In genomic region chr12:68012712-68013111, GRCh38 we compare ENCODE assay signal across 14 cellular contexts. TPM values are rescaled to one million over a fixed set of nuclear protein-coding genes. Genes with fewer than 3 reads are reported as not detected.
DNase-seq lines count a peak whose midpoint lies in the region; ATAC-seq, FAIRE-seq and TF ChIP-seq lines count a peak whose summit lies in the region.
"Had no signal": no experiment of that assay in that cellular context is flagged by ENCODE, and none has a peak within 500 bp of the region (broad histone marks: within the 10 kb centered on the region; RNA-seq: fewer than 3 reads in every experiment).

No MANE protein-coding gene starts in this region.

- no peak overlapping the region for H3K4me3 Mint-ChIP-seq in activated CD8-positive, alpha-beta memory T cell treated with anti-CD3 and anti-CD28 coated beads, Interleukin-2, amount 10 ng/mL, durations not matched to agents 7 days and 5 days

- RAD21 ChIA-PET in GM12878 (lab: Charles Lee; ENCODE audit: unreplicated experiment) = interaction anchor here (0.7 to 1.8 kb wide), 6 partner anchors 11 to 147 kb away, joined by 3 to 6 read pairs (median 4); partner anchors contain the start of genes IFNG and IFNG-AS1

- no peak overlapping the region for H3K27ac Mint-ChIP-seq in activated CD8-positive, alpha-beta memory T cell treated with anti-CD3 and anti-CD28 coated beads, Interleukin-2, amount 10 ng/mL, durations not matched to agents 7 days and 5 days

- no peaks in the 10 kb centered on the region for H3K27me3 Mint-ChIP-seq in activated CD8-positive, alpha-beta memory T cell treated with anti-CD3 and anti-CD28 coated beads, Interleukin-2, amount 10 ng/mL, durations not matched to agents 7 days and 5 days

- no peak overlapping the region for H2AFZ ChIP-seq in GM12878 (ENCODE audit: control insufficient read depth, low read depth, low read length)

- POLR2A ChIA-PET in GM12878 (lab: Charles Lee) = interaction anchor here (1.3 to 1.8 kb wide), 4 partner anchors 10 to 24 kb away, joined by 4 to 8 read pairs (median 6); partner anchors contain the start of gene IFNG-AS1

- no peak for TF ChIP-seq RAD21 in GM12878 (IDR thresholded peaks at IDR 0.05; ENCODE audit: insufficient read depth, low read depth, low read length)

- SMC1A ChIA-PET in GM12878 (lab: Charles Lee; ENCODE audit: uncharacterized antibody, unreplicated experiment) = interaction anchor here (0.6 to 2.2 kb wide), 13 partner anchors 10 to 1230 kb away, joined by 3 to 17 read pairs (median 4); partner anchors contain the start of genes IFNG and IFNG-AS1

- H3K9me3 Mint-ChIP-seq in activated CD8-positive, alpha-beta memory T cell treated with anti-CD3 and anti-CD28 coated beads, Interleukin-2, amount 10 ng/mL, durations not matched to agents 7 days and 5 days (ENCODE audit: low read depth) = no peaks in the 10 kb centered on the region

- H3K79me2 ChIP-seq in GM12878 (ENCODE audit: control insufficient read depth, insufficient read depth, low read length) = no peaks in the 10 kb centered on the region

- no peak for TF ChIP-seq CTCF in GM12878 (IDR thresholded peaks at IDR 0.05 in 2 of 3, conservative IDR thresholded peaks at IDR 0.05 in 1 of 3; ENCODE audit: control insufficient read depth in 2 of 3, extremely low read depth in 1 of 3, insufficient read depth in 1 of 3, low read depth in 3 of 3, low read length in 3 of 3)
- no peak for TF ChIP-seq CTCF in lower lobe of right lung (IDR thresholded peaks at IDR 0.05)

- BruUV-seq in GM12878 (replicated peaks; lab: Mats Ljungman, UMichigan) = no TSS peak

- no peak for TF ChIP-seq EP300 in GM12878 (IDR thresholded peaks at IDR 0.05; ENCODE audit: borderline replicate concordance in 1 of 2, control insufficient read depth in 1 of 2, low read depth in 2 of 2, low read length in 2 of 2)

- H3K9me3 ChIP-seq in GM12878 (replicated peaks; ENCODE audit: control insufficient read depth, insufficient read depth, low read length) (no peaks in the 10 kb centered on the region), lower lobe of right lung (no peaks in the 10 kb centered on the region)
- H3K9me3 ChIP-seq: adrenal gland, Caco-2 had no signal

- H3K4me1 Mint-ChIP-seq in activated CD8-positive, alpha-beta memory T cell treated with anti-CD3 and anti-CD28 coated beads, Interleukin-2, amount 10 ng/mL, durations not matched to agents 7 days and 5 days = peaks cover 24% of the 10 kb centered on the region

- peak; percentile 88 for ATAC-seq in GM18517 (IDR thresholded peaks at IDR 0.05; ENCODE audit: unreplicated experiment)
- ATAC-seq in GM21619 (IDR thresholded peaks at IDR 0.05; ENCODE audit: unreplicated experiment) = peak; percentile 92
- peak; percentile 91 for ATAC-seq in HG03432 (IDR thresholded peaks at IDR 0.05; ENCODE audit: unreplicated experiment)
- ATAC-seq in GM12878 = peak; percentile 74
- no peak for ATAC-seq in lower lobe of right lung
- no peak for ATAC-seq in activated CD8-positive, alpha-beta memory T cell treated with anti-CD3 and anti-CD28 coated beads, Interleukin-2, amount 10 ng/mL, durations not matched to agents 7 days and 5 days
- ATAC-seq: Panc1 had no signal

- no peak overlapping the region for H3K9ac ChIP-seq in GM12878 (ENCODE audit: control insufficient read depth, insufficient read depth, low read length)

- 6% methylated on average over 2 of the region's 2 CpGs for WGBS in GM12878 (ENCODE audit: insufficient coverage, insufficient replicate concordance, low lambda C conversion rate, missing lambda C conversion rate)

- H3K27me3 ChIP-seq in GM12878 (replicated peaks in 1 of 2; ENCODE audit: control insufficient read depth in 2 of 2, insufficient read depth in 2 of 2, low read length in 1 of 2) (no peaks in the 10 kb centered on the region), lower lobe of right lung (ENCODE audit: low read depth) (no peaks in the 10 kb centered on the region)
- H3K27me3 ChIP-seq: adrenal gland had no signal

- H3K4me2 ChIP-seq in GM12878 (ENCODE audit: control insufficient read depth, insufficient read depth) = no peak overlapping the region

- no peak overlapping the region for H3K27ac ChIP-seq in GM12878 (ENCODE audit: control insufficient read depth, insufficient read depth)
- H3K27ac ChIP-seq in lower lobe of right lung = no peak overlapping the region
- H3K27ac ChIP-seq: adrenal gland had no signal

- no peak for TF ChIP-seq POLR2A in GM12878 (IDR thresholded peaks at IDR 0.05; ENCODE audit: low read depth, low read length)

- H3K4me1 ChIP-seq in GM12878 (ENCODE audit: control insufficient read depth, insufficient read depth, low read length) (peaks cover 4% of the 10 kb centered on the region; the same call in 1 of the 2 replicates), lower lobe of right lung (no peaks in the 10 kb centered on the region)
- H3K4me1 ChIP-seq: adrenal gland had no signal

- in situ Hi-C loops in GM12878 (cut with MboI) = no loop called here

- no peak for FAIRE-seq in GM12878 (lab: Jason Lieb, UNC)

- intact Hi-C loops in GM12878 (cut with micrococcal nuclease; ENCODE audit: unreplicated experiment) (no loop called here), lower lobe of right lung (cut with DNase I) (no loop called here)

- no peaks in the 10 kb centered on the region for H4K20me1 ChIP-seq in GM12878 (ENCODE audit: control insufficient read depth, insufficient read depth)

- H3K36me3 ChIP-seq in GM12878 (ENCODE audit: control insufficient read depth in 2 of 2, insufficient read depth in 2 of 2, low read length in 1 of 2) = no peaks in the 10 kb centered on the region
- no peaks in the 10 kb centered on the region for H3K36me3 ChIP-seq in lower lobe of right lung
- H3K36me3 ChIP-seq: adrenal gland had no signal

- CTCF ChIA-PET in GM12878 (lab: Yijun Ruan, JAX) = interaction anchor here (0.6 to 2.9 kb wide), 14 partner anchors 10 to 306 kb away, joined by 3 to 13 read pairs (median 4); no protein-coding TSS in a partner anchor
- CTCF ChIA-PET in activated CD8-positive, alpha-beta memory T cell treated with anti-CD3 and anti-CD28 coated beads, Interleukin-2, amount 10 ng/mL, durations not matched to agents 7 days and 5 days (lab: Charles Lee) = interaction anchor here (1.7 to 1.8 kb wide), 2 partner anchors 25 to 27 kb away, joined by 4 to 5 read pairs; no protein-coding TSS in a partner anchor

- H3K4me3 ChIP-seq in GM12878 = no peak overlapping the region
- no peak overlapping the region for H3K4me3 ChIP-seq in lower lobe of right lung
- H3K4me3 ChIP-seq: adrenal gland had no signal

- DNase-seq in GM12878 (ENCODE audit: low read depth, low spot score) (peak; percentile 33), NCI-H510A treated with DMSO at 0.1 percent for 48 hours (lab: John Stamatoyannopoulos, UW) (no peak), lower lobe of right lung (no peak)
- DNase-seq in stimulated activated CD4-positive, alpha-beta T cell treated with anti-CD3 and anti-CD28 coated beads, Interleukin-15, amount 100 ng/mL, for 24 hours = no peak
- no peak for DNase-seq in activated CD8-positive, alpha-beta memory T cell treated with anti-CD3 and anti-CD28 coated beads, Interleukin-2, amount 10 ng/mL, durations not matched to agents 7 days and 5 days
- DNase-seq: activated CD4-positive, CD25-positive, alpha-beta regulatory T cell treated with anti-CD3 and anti-CD28 coated beads, Interleukin-2, amount 50 U/mL, for 72 hours; adrenal gland; Caco-2; islet precursor cell; Karpas-422 had no signal

- peaks cover 10% of the 10 kb centered on the region for H3K36me3 Mint-ChIP-seq in activated CD8-positive, alpha-beta memory T cell treated with anti-CD3 and anti-CD28 coated beads, Interleukin-2, amount 10 ng/mL, durations not matched to agents 7 days and 5 days

RNA-seq across cellular contexts. Expression of gene IFNG-AS1, which starts 23.5 kb away (rescaled TPM):
- total RNA-seq in GM12878 (2013; cell fraction: nucleolus; rRNA removed) = 15.2 and 17.2 TPM in 2 replicates
- 1.1 and 1.3 TPM in 2 replicates for total RNA-seq in GM12878 (2014; rRNA removed)
- total RNA-seq in GM12878 (2014; rRNA removed; fragmentation: Illumina TruSeq; extraction: Trizol) = 1.9 and 2.5 TPM in 2 replicates
- total RNA-seq in GM12878 (2021) = 1.1 and 1.3 TPM in 2 replicates
- polyA plus RNA-seq in GM12878 (2011; ENCODE audit: low read depth) = 1.5 TPM
- polyA plus RNA-seq in GM12878 (2011; rRNA removed) = 1.9 and 3.0 TPM in 2 replicates
- 0.50 and 0.75 TPM in 2 replicates for polyA plus RNA-seq in GM12878 (2011; cell fraction: cytosol; rRNA removed)
- 2.1 and 3.7 TPM in 2 replicates for polyA plus RNA-seq in GM12878 (2011; cell fraction: nucleus; rRNA removed)
- 2.2 and 2.8 TPM in 2 replicates for polyA plus RNA-seq in GM12878 (2012)
- polyA plus RNA-seq in GM12878 (2014; fragmentation: Illumina TruSeq; extraction: Trizol) = 1.6 and 2.1 TPM in 2 replicates
- 1 to 10 TPM; 1.4 to 1.8 TPM for polyA plus RNA-seq in GM12878 (2014; fragmentation: Nextera tagmentation; extraction: Ambion mirVana)
- polyA plus RNA-seq in GM12878 (2014; rRNA removed) = 0.72 and 1.0 TPM in 2 replicates
- under 1 TPM; 0.40 to 0.89 TPM for polyA plus RNA-seq in GM12878 (2016; fragmentation: Nextera tagmentation; extraction: Ambion mirVana)
- 1.5 and 2.4 TPM in 2 replicates for polyA minus RNA-seq in GM12878 (2011; rRNA and poly(A)+ RNA removed)
- polyA minus RNA-seq in GM12878 (2011; cell fraction: cytosol; rRNA and poly(A)+ RNA removed) = 0.62 and 1.7 TPM in 2 replicates
- 3.0 and 4.5 TPM in 2 replicates for polyA minus RNA-seq in GM12878 (2011; cell fraction: nucleus; rRNA and poly(A)+ RNA removed)
- total RNA-seq in lower lobe of right lung = not detected
- total RNA-seq in activated CD8-positive, alpha-beta memory T cell treated with anti-CD3 and anti-CD28 coated beads, Interleukin-2, amount 10 ng/mL, durations not matched to agents 7 days and 5 days = under 1 TPM in 1 of 2 experiments, not detected in 1; 0.38 TPM
- total RNA-seq: Caco-2 had no signal
- polyA plus RNA-seq: adrenal gland had no signal

Comparison
In these comparisons a context has a peak if more than half of its experiments do, and no peak if none do; other contexts are left out.
1. ATAC-seq: peak in GM18517 (single experiment), GM21619 (single experiment), HG03432 (single experiment) and GM12878 (single experiment); none in lower lobe of right lung (0 of 2) and activated CD8-positive, alpha-beta memory T cell treated with anti-CD3 and anti-CD28 coated beads, Interleukin-2, amount 10 ng/mL, durations not matched to agents 7 days and 5 days (single experiment).